Comparison of ENCODE assay signal across 1 cellular context in the genomic region with DNA sequence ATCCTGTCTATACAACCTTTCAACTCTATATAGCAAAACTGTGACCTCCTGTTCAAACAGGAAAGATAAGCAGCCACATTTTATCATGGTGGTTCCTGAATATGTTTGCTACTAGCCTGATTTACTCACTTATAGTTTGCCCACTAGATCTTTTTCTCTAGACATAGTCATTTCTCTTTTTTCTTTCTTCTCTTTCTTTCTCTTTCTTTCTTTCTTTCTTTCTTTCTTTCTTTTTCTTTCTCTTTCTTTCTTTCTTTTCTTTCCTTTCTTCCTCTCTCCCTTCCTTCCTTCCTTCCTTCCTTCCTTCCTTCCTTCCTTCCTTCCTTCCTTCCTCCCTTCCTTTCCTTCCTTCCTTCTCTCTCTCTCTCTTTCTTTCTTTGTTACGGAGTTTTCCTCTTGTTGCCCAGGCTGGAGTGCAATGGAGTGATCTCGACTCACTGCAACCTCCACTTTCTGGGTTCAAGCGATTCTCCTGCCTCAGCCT.
A peak's percentile ranks its signal among the peaks of the same experiment; 100 is the strongest.
TF ChIP-seq lines count a peak whose summit lies in the region.
"Not testable (repeated sequence)": the region's sequence is repeated elsewhere in the genome, so short reads cannot be mapped to it uniquely, and the experiment has no call there.

No MANE protein-coding gene starts in this region.

TF ChIP-seq in K562, 482 proteins besides CTCF, POLR2A, EP300 and RAD21 (continued from another document):
- TF ChIP-seq, protein P1, sequence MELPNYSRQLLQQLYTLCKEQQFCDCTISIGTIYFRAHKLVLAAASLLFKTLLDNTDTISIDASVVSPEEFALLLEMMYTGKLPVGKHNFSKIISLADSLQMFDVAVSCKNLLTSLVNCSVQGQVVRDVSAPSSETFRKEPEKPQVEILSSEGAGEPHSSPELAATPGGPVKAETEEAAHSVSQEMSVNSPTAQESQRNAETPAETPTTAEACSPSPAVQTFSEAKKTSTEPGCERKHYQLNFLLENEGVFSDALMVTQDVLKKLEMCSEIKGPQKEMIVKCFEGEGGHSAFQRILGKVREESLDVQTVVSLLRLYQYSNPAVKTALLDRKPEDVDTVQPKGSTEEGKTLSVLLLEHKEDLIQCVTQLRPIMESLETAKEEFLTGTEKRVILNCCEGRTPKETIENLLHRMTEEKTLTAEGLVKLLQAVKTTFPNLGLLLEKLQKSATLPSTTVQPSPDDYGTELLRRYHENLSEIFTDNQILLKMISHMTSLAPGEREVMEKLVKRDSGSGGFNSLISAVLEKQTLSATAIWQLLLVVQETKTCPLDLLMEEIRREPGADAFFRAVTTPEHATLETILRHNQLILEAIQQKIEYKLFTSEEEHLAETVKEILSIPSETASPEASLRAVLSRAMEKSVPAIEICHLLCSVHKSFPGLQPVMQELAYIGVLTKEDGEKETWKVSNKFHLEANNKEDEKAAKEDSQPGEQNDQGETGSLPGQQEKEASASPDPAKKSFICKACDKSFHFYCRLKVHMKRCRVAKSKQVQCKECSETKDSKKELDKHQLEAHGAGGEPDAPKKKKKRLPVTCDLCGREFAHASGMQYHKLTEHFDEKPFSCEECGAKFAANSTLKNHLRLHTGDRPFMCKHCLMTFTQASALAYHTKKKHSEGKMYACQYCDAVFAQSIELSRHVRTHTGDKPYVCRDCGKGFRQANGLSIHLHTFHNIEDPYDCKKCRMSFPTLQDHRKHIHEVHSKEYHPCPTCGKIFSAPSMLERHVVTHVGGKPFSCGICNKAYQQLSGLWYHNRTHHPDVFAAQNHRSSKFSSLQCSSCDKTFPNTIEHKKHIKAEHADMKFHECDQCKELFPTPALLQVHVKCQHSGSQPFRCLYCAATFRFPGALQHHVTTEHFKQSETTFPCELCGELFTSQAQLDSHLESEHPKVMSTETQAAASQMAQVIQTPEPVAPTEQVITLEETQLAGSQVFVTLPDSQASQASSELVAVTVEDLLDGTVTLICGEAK (IDR thresholded peaks at IDR 0.05) = 0 out of 2 replicates have a peak, but pooled peaks have one; percentile 49
- TF ChIP-seq, protein P1 (CRISPR knock-in tag; IDR thresholded peaks at IDR 0.05) = not testable (repeated sequence)
- TF ChIP-seq GATAD2A (IDR thresholded peaks at IDR 0.05) = 0 out of 2 replicates have a peak, but pooled peaks have one; percentile 41
- peak; percentile 6; the same call in 1 of the 2 replicates for TF ChIP-seq NCOR1 (IDR thresholded peaks at IDR 0.05)
- peak; percentile 62; the same call in 1 of the 2 replicates for TF ChIP-seq ARID2 (IDR thresholded peaks at IDR 0.05)
- peak; percentile 33; the same call in 1 of the 2 replicates for TF ChIP-seq SMARCE1 (IDR thresholded peaks at IDR 0.05)
- TF ChIP-seq NFRKB (IDR thresholded peaks at IDR 0.05; ENCODE audit: low read depth) = peak; percentile 99
- TF ChIP-seq SMARCA5 (IDR thresholded peaks at IDR 0.05) = peak; percentile 87
- 0 out of 2 replicates have a peak, but pooled peaks have one; percentile 75 for TF ChIP-seq NFATC3 (IDR thresholded peaks at IDR 0.05)
- TF ChIP-seq YBX1 (IDR thresholded peaks at IDR 0.05) = peak; percentile 80; the same call in 1 of the 2 replicates
- 0 out of 2 replicates have a peak, but pooled peaks have one; percentile 72 for TF ChIP-seq ZC3H8 (IDR thresholded peaks at IDR 0.05)
- TF ChIP-seq, protein P2, sequence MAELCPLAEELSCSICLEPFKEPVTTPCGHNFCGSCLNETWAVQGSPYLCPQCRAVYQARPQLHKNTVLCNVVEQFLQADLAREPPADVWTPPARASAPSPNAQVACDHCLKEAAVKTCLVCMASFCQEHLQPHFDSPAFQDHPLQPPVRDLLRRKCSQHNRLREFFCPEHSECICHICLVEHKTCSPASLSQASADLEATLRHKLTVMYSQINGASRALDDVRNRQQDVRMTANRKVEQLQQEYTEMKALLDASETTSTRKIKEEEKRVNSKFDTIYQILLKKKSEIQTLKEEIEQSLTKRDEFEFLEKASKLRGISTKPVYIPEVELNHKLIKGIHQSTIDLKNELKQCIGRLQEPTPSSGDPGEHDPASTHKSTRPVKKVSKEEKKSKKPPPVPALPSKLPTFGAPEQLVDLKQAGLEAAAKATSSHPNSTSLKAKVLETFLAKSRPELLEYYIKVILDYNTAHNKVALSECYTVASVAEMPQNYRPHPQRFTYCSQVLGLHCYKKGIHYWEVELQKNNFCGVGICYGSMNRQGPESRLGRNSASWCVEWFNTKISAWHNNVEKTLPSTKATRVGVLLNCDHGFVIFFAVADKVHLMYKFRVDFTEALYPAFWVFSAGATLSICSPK (IDR thresholded peaks at IDR 0.05; ENCODE audit: borderline replicate concordance) = peak; percentile 63; the same call in 1 of the 2 replicates
